Comparison of ENCODE assay signal across 11 cellular contexts in the genomic region with DNA sequence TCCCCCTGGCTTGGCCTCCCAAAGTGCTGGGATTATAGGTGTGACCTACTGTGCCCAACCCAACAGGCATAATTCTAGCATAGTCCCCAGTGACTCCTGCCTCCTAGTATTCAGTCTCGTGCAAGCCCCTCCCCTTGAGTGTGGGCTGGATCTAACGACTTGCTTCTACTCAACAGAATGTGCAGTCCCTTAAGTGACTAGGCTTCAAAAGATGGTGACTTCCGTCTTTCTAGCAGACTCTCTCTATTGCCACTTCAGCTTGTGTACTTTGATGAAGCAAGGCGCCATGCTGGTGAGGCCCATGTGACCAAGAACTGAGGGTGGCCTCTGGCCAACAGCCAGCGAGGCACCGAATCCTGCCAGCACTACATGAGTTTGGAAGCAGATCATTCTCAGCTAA.
DNase-seq lines count a peak whose midpoint lies in the region; ATAC-seq and TF ChIP-seq lines count a peak whose summit lies in the region.
"Had no signal": no experiment of that assay in that cellular context is flagged by ENCODE, and none has a peak within 500 bp of the region (broad histone marks: within the 10 kb centered on the region; RNA-seq: fewer than 3 reads in every experiment).

No MANE protein-coding gene starts in this region.

- ATAC-seq in right cardiac atrium, result no peak
- no peak for ATAC-seq in heart right ventricle
- ATAC-seq in left colon, result no peak
- no peak for ATAC-seq in HG02970 (IDR thresholded peaks at IDR 0.05; ENCODE audit: low FRiP score, unreplicated experiment)

- H3K4me3 ChIP-seq in right cardiac atrium (ENCODE audit: low read length), result no peak overlapping the region
- H3K4me3 ChIP-seq in heart right ventricle, result no peak overlapping the region
- no peak overlapping the region for H3K4me3 ChIP-seq in spleen
- H3K4me3 ChIP-seq: colonic mucosa, lung had no signal

- TF ChIP-seq POLR2A in spleen (IDR thresholded peaks at IDR 0.05), result no peak

- H3K27me3 ChIP-seq in right cardiac atrium (ENCODE audit: control insufficient read depth, insufficient read depth) (no peaks in the 10 kb centered on the region), heart right ventricle (no peaks in the 10 kb centered on the region), spleen (replicated peaks in 1 of 7) (no peaks in the 10 kb centered on the region)
- H3K27me3 ChIP-seq: colonic mucosa had no signal

- H3K36me3 ChIP-seq in heart right ventricle, result peaks cover 0 to 74% (median 17%) of the 10 kb centered on the region in 9 donors
- peaks cover 0 to 80% (median 40%) of the 10 kb centered on the region in 6 donors for H3K36me3 ChIP-seq in spleen
- H3K36me3 ChIP-seq: colonic mucosa had no signal

- intact Hi-C loops in right cardiac atrium (cut with DNase I) (loop anchor here in 1 of 4 donors (10.0 kb wide), 2 partner anchors 59 to 329 kb away; no protein-coding TSS in a partner anchor), heart right ventricle (cut with DNase I) (loop anchor here in 2 of 10 donors (10.0 kb wide), 2 partner anchors 159 to 169 kb away; a partner anchor contains a TSS), left colon (cut with DNase I, micrococcal nuclease) (loop anchor here in 1 of 2 donors (10.0 kb wide), 1 partner anchor 309 kb away; no protein-coding TSS in a partner anchor), spleen (cut with DNase I; ENCODE audit: low total_unique reads) (no loop called here)

- H3K4me1 ChIP-seq in right cardiac atrium (ENCODE audit: control insufficient read depth, insufficient read depth, low read length), result peaks cover 7% of the 10 kb centered on the region
- H3K4me1 ChIP-seq in heart right ventricle, result peaks cover 9 to 32% (median 25%) of the 10 kb centered on the region in 9 donors
- peaks cover 4 to 84% (median 23%) of the 10 kb centered on the region in 6 donors for H3K4me1 ChIP-seq in spleen

- H3K9me3 ChIP-seq in right cardiac atrium (ENCODE audit: control insufficient read depth, low read length), result no peaks in the 10 kb centered on the region
- H3K9me3 ChIP-seq in heart right ventricle, result no peaks in the 10 kb centered on the region
- no peaks in the 10 kb centered on the region for H3K9me3 ChIP-seq in spleen
- H3K9me3 ChIP-seq: colonic mucosa had no signal

- WGBS in right cardiac atrium, result 69% methylated on average over 6 of the region's 6 CpGs
- 75 to 81% methylated on average over 6 of the region's 6 CpGs for WGBS in heart right ventricle, 2 donors
- WGBS in spleen, 5 donors, result 73 to 85% (median 81%) methylated on average over 4 to 6 of the region's 6 CpGs

- H3K27ac ChIP-seq in right cardiac atrium (ENCODE audit: low read length), result no peak overlapping the region
- peak overlapping the region in 1 of 10 donors; percentile 49 for H3K27ac ChIP-seq in heart right ventricle
- H3K27ac ChIP-seq in spleen, result peak overlapping the region in 4 of 8 donors; percentile 37 to 71 (median 62)
- H3K27ac ChIP-seq: colonic mucosa had no signal

- DNase-seq in right cardiac atrium (peak in 2 of 3 donors; percentile 63 to 64), heart right ventricle (no peak), left colon (no peak), spleen (no peak), AG08395 (ENCODE audit: low spot score) (no peak)
- peak; percentile 41 to 57 for DNase-seq in activated CD4-positive, alpha-beta T cell treated with anti-CD3 and anti-CD28 coated beads, Interleukin-2, amount 50 U/mL, for 48 hours
- peak; percentile 25 for DNase-seq in effector CD4-positive, alpha-beta T cell
- DNase-seq: colonic mucosa, NCI-H1694 had no signal

- TF ChIP-seq CTCF in heart right ventricle (IDR thresholded peaks at IDR 0.05), result no peak
- no peak for TF ChIP-seq CTCF in spleen (IDR thresholded peaks at IDR 0.05 in 8 of 11, conservative IDR thresholded peaks at IDR 0.05 in 3 of 11)

Comparison
In these comparisons a context has a peak if more than half of its experiments do, and no peak if none do; other contexts are left out.
1. DNase-seq: peak in right cardiac atrium (2 of 3), activated CD4-positive, alpha-beta T cell treated with anti-CD3 and anti-CD28 coated beads, Interleukin-2, amount 50 U/mL, for 48 hours (2 of 2) and effector CD4-positive, alpha-beta T cell (single experiment); none in heart right ventricle (0 of 2), left colon (0 of 2), spleen (single experiment) and AG08395 (single experiment).